Comparison of ENCODE assay signal across 22 cellular contexts in genomic region chr17:79211061-79211770, GRCh38.
"Had no signal": no experiment of that assay in that cellular context is flagged by ENCODE, and none has a peak within 500 bp of the region (broad histone marks: within the 10 kb centered on the region; RNA-seq: fewer than 3 reads in every experiment).

No MANE protein-coding gene starts in this region.

- H3K27ac ChIP-seq: coronary artery, left ventricle myocardium inferior, neutrophil, psoas muscle, sigmoid colon, skin epidermis, stomach, thoracic aorta, transverse colon had no signal

- H3K27ac Mint-ChIP-seq: naive thymus-derived CD4-positive, alpha-beta T cell; nephron progenitor cell had no signal

- H3K9me3 ChIP-seq: left ventricle myocardium inferior, neutrophil, psoas muscle, sigmoid colon, stomach, thoracic aorta, transverse colon had no signal

- FAIRE-seq: frontal cortex, kidney had no signal

- H3K4me1 ChIP-seq: left ventricle myocardium inferior, psoas muscle, sigmoid colon, stomach, transverse colon had no signal

- H3K36me3 Mint-ChIP-seq: naive thymus-derived CD4-positive, alpha-beta T cell had no signal

- H3K36me3 ChIP-seq: left ventricle myocardium inferior, neutrophil, stomach, thoracic aorta, transverse colon had no signal

- ATAC-seq: esophagus mucosa; left cardiac atrium; naive thymus-derived CD4-positive, alpha-beta T cell; psoas muscle had no signal

- H3K4me3 ChIP-seq: coronary artery, left ventricle myocardium inferior, lung, psoas muscle, sigmoid colon, skin epidermis, stomach, thoracic aorta, transverse colon had no signal

- H3K4me3 Mint-ChIP-seq: naive thymus-derived CD4-positive, alpha-beta T cell; nephron progenitor cell had no signal

- DNase-seq: effector CD4-positive, alpha-beta T cell; kidney; left cardiac atrium; left ventricle myocardium inferior; mesendoderm; naive thymus-derived CD4-positive, alpha-beta T cell; nephron progenitor cell; psoas muscle; retina; sigmoid colon; stimulated activated CD4-positive, alpha-beta T cell treated with anti-CD3 and anti-CD28 coated beads, Interleukin-2, amount 100 ng/mL, for 24 hours; stimulated activated CD4-positive, alpha-beta T cell treated with anti-CD3 and anti-CD28 coated beads, Interleukin-4, amount 100 ng/mL, for 4 hours; stimulated activated naive CD4-positive, alpha-beta T cell; stomach; transverse colon had no signal
